In the genomic region with DNA sequence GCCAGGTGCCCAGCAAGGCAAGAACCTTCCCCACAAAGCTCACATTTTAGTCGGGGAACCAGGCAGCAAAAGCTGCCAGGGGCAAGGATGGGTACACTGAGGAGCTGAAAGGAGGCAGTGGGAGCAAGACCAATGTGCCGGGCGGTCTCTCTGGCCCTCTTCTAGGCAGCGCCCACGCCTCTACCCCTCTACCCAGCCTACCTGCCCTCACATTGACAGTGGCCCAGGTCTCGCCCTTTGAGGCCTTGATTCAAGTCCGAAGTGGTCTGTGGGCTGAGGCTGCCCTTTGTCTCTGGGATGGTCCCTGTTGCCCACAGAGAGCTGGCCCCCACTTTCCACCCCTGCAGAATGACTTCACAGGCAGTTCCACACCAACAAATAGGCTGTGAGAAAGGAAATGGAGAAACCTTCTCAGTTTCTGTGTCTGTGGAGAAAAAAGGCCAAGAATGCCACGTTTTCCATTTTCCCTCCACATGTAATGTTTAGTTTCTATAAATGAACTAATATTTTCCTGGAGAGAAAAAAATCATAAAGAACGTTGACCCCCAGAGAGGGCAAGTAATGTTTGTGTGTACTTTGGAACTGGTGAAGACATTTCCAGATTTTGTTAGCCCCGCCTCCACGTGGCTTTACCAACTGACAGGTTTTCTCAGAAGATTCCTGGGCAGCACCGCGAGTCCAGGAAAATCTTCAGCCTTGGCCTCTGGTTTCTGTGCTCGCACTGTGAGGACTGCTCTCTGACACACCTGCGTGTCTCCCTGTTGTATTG, we compare ENCODE assay signal across 11 cellular contexts. TPM values are rescaled to one million over a fixed set of nuclear protein-coding genes. Genes with fewer than 3 reads are reported as not detected.
A peak's percentile ranks its signal among the peaks of the same experiment; 100 is the strongest.
DNase-seq lines count a peak whose midpoint lies in the region; ATAC-seq, FAIRE-seq and TF ChIP-seq lines count a peak whose summit lies in the region.
"Had no signal": no experiment of that assay in that cellular context is flagged by ENCODE, and none has a peak within 500 bp of the region (broad histone marks: within the 10 kb centered on the region; RNA-seq: fewer than 3 reads in every experiment).

No MANE protein-coding gene starts in this region.

- H3K27ac ChIP-seq in Peyer's patch: no peak overlapping the region
- no peak overlapping the region for H3K27ac ChIP-seq in HepG2 (ENCODE audit: extremely low read length, insufficient read depth, low read length)

- no peaks in the 10 kb centered on the region for H3K79me2 ChIP-seq in HepG2 (ENCODE audit: insufficient read depth, low read length)

- BruUV-seq in HepG2 (replicated peaks; lab: Mats Ljungman, UMichigan): no TSS peak

- intact Hi-C loops in HepG2 (cut with micrococcal nuclease; ENCODE audit: unreplicated experiment): no loop called here
- intact Hi-C loops in activated CD4-positive, alpha-beta memory T cell treated with anti-CD3 and anti-CD28 coated beads for 36 hours (cut with micrococcal nuclease): no loop called here

- H3K4me3 ChIP-seq in Peyer's patch (no peak overlapping the region), astrocyte of the spinal cord (ENCODE audit: low read depth, low read length) (no peak overlapping the region), HepG2 (replicated peaks in 1 of 3; ENCODE audit: insufficient read depth in 1 of 3, low read depth in 2 of 3, low read length in 3 of 3) (no peak overlapping the region)
- H3K4me3 ChIP-seq: thoracic aorta had no signal

- TF ChIP-seq RAD21 in HepG2 (CRISPR knock-in tag; IDR thresholded peaks at IDR 0.05): no peak

- in situ Hi-C loops in astrocyte of the spinal cord (cut with HindIII; ENCODE audit: low sequenced_read_pairs): no loop called here
- in situ Hi-C loops in HepG2 (cut with HindIII; ENCODE audit: extremely low pct_ligation_motif_present, low pct_unique_long_range_greater_than_20kb): no loop called here

- WGBS in HepG2 (ENCODE audit: low lambda C conversion rate): 43% methylated on average over 9 of the region's 15 CpGs

- no peak overlapping the region for H3K4me2 ChIP-seq in HepG2 (ENCODE audit: low read depth, low read length)

- H3K4me1 Mint-ChIP-seq in activated CD4-positive, alpha-beta memory T cell treated with anti-CD3 and anti-CD28 coated beads for 36 hours (ENCODE audit: low read depth): no peaks in the 10 kb centered on the region

- H3K27me3 Mint-ChIP-seq in activated CD4-positive, alpha-beta memory T cell treated with anti-CD3 and anti-CD28 coated beads for 36 hours: no peaks in the 10 kb centered on the region

- H3K27ac Mint-ChIP-seq in activated CD4-positive, alpha-beta memory T cell treated with anti-CD3 and anti-CD28 coated beads for 36 hours: no peak overlapping the region
- H3K27ac Mint-ChIP-seq: CD8-positive, alpha-beta T cell; dendritic cell treated with granulocyte-macrophage colony-stimulating factor and Interleukin-4, amounts not matched to agents 40 ng/mL and 50 ng/mL, for 4 days had no signal

- H4K20me1 ChIP-seq in HepG2 (ENCODE audit: insufficient read depth, low read length): no peaks in the 10 kb centered on the region

- H3K9me3 ChIP-seq in Peyer's patch (no peaks in the 10 kb centered on the region), HepG2 (ENCODE audit: low read length) (no peaks in the 10 kb centered on the region)
- H3K9me3 ChIP-seq: thoracic aorta had no signal

- H3K36me3 ChIP-seq in Peyer's patch (peaks cover 0 to 5% (median 0%) of the 10 kb centered on the region in 3 donors), HepG2 (replicated peaks in 1 of 2; ENCODE audit: control insufficient read depth in 1 of 2, insufficient read depth in 2 of 2, low read length in 2 of 2) (no peaks in the 10 kb centered on the region)
- H3K36me3 ChIP-seq: thoracic aorta had no signal

- H3K4me1 ChIP-seq in Peyer's patch: peaks cover 0 to 5% (median 0%) of the 10 kb centered on the region in 4 donors
- H3K4me1 ChIP-seq in HepG2 (ENCODE audit: insufficient read depth, low read length): peaks cover 14% of the 10 kb centered on the region

- no peak overlapping the region for H3K4me3 Mint-ChIP-seq in activated CD4-positive, alpha-beta memory T cell treated with anti-CD3 and anti-CD28 coated beads for 36 hours
- H3K4me3 Mint-ChIP-seq: CD8-positive, alpha-beta T cell; dendritic cell treated with granulocyte-macrophage colony-stimulating factor and Interleukin-4, amounts not matched to agents 40 ng/mL and 50 ng/mL, for 4 days had no signal

- no peak for TF ChIP-seq EP300 in HepG2 (IDR thresholded peaks at IDR 0.05; ENCODE audit: low read depth in 2 of 2, low read length in 2 of 2)
- TF ChIP-seq EP300 in HepG2 (CRISPR knock-in tag; IDR thresholded peaks at IDR 0.05; ENCODE audit: borderline replicate concordance): no peak

- CTCF ChIA-PET in HepG2 (lab: Yijun Ruan, JAX; ENCODE audit: low intra/inter-chr PET ratio, low total read pairs): no interaction called here
- CTCF ChIA-PET in activated CD4-positive, alpha-beta memory T cell treated with anti-CD3 and anti-CD28 coated beads for 36 hours (lab: Charles Lee): interaction anchor here (0.7 to 1.4 kb wide), 2 partner anchors 196 to 215 kb away, joined by 3 read pairs; no protein-coding TSS in a partner anchor

- no peak for FAIRE-seq in HepG2 (lab: Jason Lieb, UNC)

- ATAC-seq in HepG2: peak; percentile 41
- ATAC-seq in stimulated activated naive CD8-positive, alpha-beta T cell treated with anti-CD3 and anti-CD28 coated beads, Interleukin-15, Interleukin-2, amounts not matched to agents 100 U/mL and 50 U/mL, for 24 hours: peak; percentile 13
- ATAC-seq: CD8-positive, alpha-beta T cell had no signal

- no peaks in the 10 kb centered on the region for H3K27me3 ChIP-seq in Peyer's patch
- no peaks in the 10 kb centered on the region; a peak in 1 of 5 replicates for H3K27me3 ChIP-seq in HepG2 (ENCODE audit: control insufficient read depth in 1 of 2, insufficient read depth in 2 of 2, low read length in 2 of 2)

- POLR2A ChIA-PET in HepG2 (lab: Yijun Ruan, JAX): no interaction called here
- POLR2A ChIA-PET in activated CD4-positive, alpha-beta memory T cell treated with anti-CD3 and anti-CD28 coated beads for 36 hours (lab: Charles Lee): no interaction called here

- no peak overlapping the region for H2AFZ ChIP-seq in HepG2 (ENCODE audit: low read length)

- peak in 2 of 3 donors; percentile 40 to 46 for DNase-seq in Peyer's patch
- DNase-seq in astrocyte of the spinal cord (ENCODE audit: low read depth, low spot score): peak; percentile 23
- no peak for DNase-seq in HepG2 (ENCODE audit: low spot score)
- no peak for DNase-seq in stimulated activated naive CD8-positive, alpha-beta T cell treated with anti-CD3 and anti-CD28 coated beads, Interleukin-15, Interleukin-2, amounts not matched to agents 100 U/mL and 50 U/mL, for 24 hours
- DNase-seq in GDM1 (lab: John Stamatoyannopoulos, UW): no peak
- no peak for DNase-seq in activated CD4-positive, alpha-beta memory T cell treated with anti-CD3 and anti-CD28 coated beads for 36 hours
- DNase-seq in LoVo (ENCODE audit: low spot score): no peak
- DNase-seq: CD8-positive, alpha-beta T cell; NCI-H510A had no signal

- no peaks in the 10 kb centered on the region for H3K36me3 Mint-ChIP-seq in activated CD4-positive, alpha-beta memory T cell treated with anti-CD3 and anti-CD28 coated beads for 36 hours

- no peak overlapping the region for H3K9ac ChIP-seq in HepG2 (ENCODE audit: insufficient read depth, low read depth, low read length)

- TF ChIP-seq CTCF in Peyer's patch (IDR thresholded peaks at IDR 0.05) (no peak), astrocyte of the spinal cord (IDR thresholded peaks at IDR 0.05; ENCODE audit: low read depth, low read length) (no peak), HepG2 (CRISPR knock-in tag; IDR thresholded peaks at IDR 0.05) (no peak)

- H3K9me3 Mint-ChIP-seq in activated CD4-positive, alpha-beta memory T cell treated with anti-CD3 and anti-CD28 coated beads for 36 hours: no peaks in the 10 kb centered on the region
- H3K9me3 Mint-ChIP-seq: CD8-positive, alpha-beta T cell; dendritic cell treated with granulocyte-macrophage colony-stimulating factor and Interleukin-4, amounts not matched to agents 40 ng/mL and 50 ng/mL, for 4 days had no signal

- TF ChIP-seq POLR2A in Peyer's patch (IDR thresholded peaks at IDR 0.05) (no peak), HepG2 (IDR thresholded peaks at IDR 0.05; ENCODE audit: insufficient read depth in 1 of 2, low read depth in 2 of 2, low read length in 2 of 2) (no peak)

RNA-seq across cellular contexts. Expression of gene ANGPTL2, which starts 57.4 kb away (rescaled TPM):
- 10 to 100 TPM in 3 of 4 donors, 1 to 10 TPM in 1; 2.8 to 14.0 (median 11.3) TPM for total RNA-seq in Peyer's patch
- total RNA-seq in HepG2 (2016; rRNA removed; fragmentation: Illumina TruSeq; extraction: Trizol): 0.35 and 0.91 TPM in 2 replicates
- 0.09 TPM in 1 of 2 replicates, not detected in the other for total RNA-seq in HepG2 (2016; cell fraction: cytosol; rRNA removed; fragmentation: Illumina TruSeq; extraction: Trizol; ENCODE audit: low read depth)
- 0.49 and 1.4 TPM in 2 replicates for total RNA-seq in HepG2 (2016; cell fraction: insoluble cytoplasmic fraction; rRNA removed; fragmentation: Illumina TruSeq; extraction: Trizol)
- total RNA-seq in HepG2 (2016; cell fraction: membrane; rRNA removed; fragmentation: Illumina TruSeq; extraction: Trizol): 0.55 and 0.59 TPM in 2 replicates
- total RNA-seq in HepG2 (2016; cell fraction: nucleus; rRNA removed; fragmentation: Illumina TruSeq; extraction: Trizol): 1.2 and 2.2 TPM in 2 replicates
- polyA plus RNA-seq in HepG2 (2011; rRNA removed): 21.0 and 40.2 TPM in 2 replicates
- polyA plus RNA-seq in HepG2 (2011; cell fraction: cytosol; rRNA removed): 14.1 and 24.9 TPM in 2 replicates
- polyA plus RNA-seq in HepG2 (2011; cell fraction: nucleus; rRNA removed): 16.8 and 26.7 TPM in 2 replicates
- polyA plus RNA-seq in HepG2 (2012): 27.5 and 38.6 TPM in 2 replicates
- 0.19 and 0.24 TPM in 2 replicates for polyA plus RNA-seq in HepG2 (2016; cell fraction: cytosol; fragmentation: Illumina TruSeq; extraction: Trizol; ENCODE audit: low read depth)
- 0.60 and 0.63 TPM in 2 replicates for polyA plus RNA-seq in HepG2 (2016; cell fraction: insoluble cytoplasmic fraction; fragmentation: Illumina TruSeq; extraction: Trizol; ENCODE audit: low read depth)
- 0.50 and 0.89 TPM in 2 replicates for polyA plus RNA-seq in HepG2 (2016; cell fraction: membrane; fragmentation: Illumina TruSeq; extraction: Trizol; ENCODE audit: low read depth)
- 1.8 and 2.3 TPM in 2 replicates for polyA plus RNA-seq in HepG2 (2016; cell fraction: nucleus; fragmentation: Illumina TruSeq; extraction: Trizol; ENCODE audit: insufficient read depth, low read depth)
- polyA minus RNA-seq in HepG2 (2011; rRNA and poly(A)+ RNA removed; ENCODE audit: low replicate concordance): 0.09 and 16.6 TPM in 2 replicates
- polyA minus RNA-seq in HepG2 (2011; cell fraction: cytosol; rRNA and poly(A)+ RNA removed): 7.1 and 18.4 TPM in 2 replicates
- polyA minus RNA-seq in HepG2 (2011; cell fraction: nucleus; rRNA and poly(A)+ RNA removed): 7.3 and 9.9 TPM in 2 replicates
- total RNA-seq in activated CD4-positive, alpha-beta memory T cell treated with anti-CD3 and anti-CD28 coated beads for 36 hours: not detected
- total RNA-seq: CD8-positive, alpha-beta T cell had no signal

Comparison
In these comparisons a context has a peak if more than half of its experiments do, and no peak if none do; other contexts are left out.
1. DNase-seq: peak in Peyer's patch (2 of 3) and astrocyte of the spinal cord (single experiment); none in HepG2 (single experiment), stimulated activated naive CD8-positive, alpha-beta T cell treated with anti-CD3 and anti-CD28 coated beads, Interleukin-15, Interleukin-2, amounts not matched to agents 100 U/mL and 50 U/mL, for 24 hours (single experiment), GDM1 (single experiment), activated CD4-positive, alpha-beta memory T cell treated with anti-CD3 and anti-CD28 coated beads for 36 hours (single experiment) and LoVo (single experiment).